Comparison of ENCODE assay signal across 19 cellular contexts in genomic region chr10:13837966-13838365, GRCh38.
"Had no signal": no experiment of that assay in that cellular context is flagged by ENCODE, and none has a peak within 500 bp of the region (broad histone marks: within the 10 kb centered on the region; RNA-seq: fewer than 3 reads in every experiment).

No MANE protein-coding gene starts in this region.

- H3K4me3 ChIP-seq: breast epithelium, esophagus squamous epithelium, suprapubic skin had no signal

- H3K27me3 Mint-ChIP-seq: activated CD4-positive, alpha-beta T cell treated with anti-CD3 and anti-CD28 coated beads, Interleukin-2, amount 10 ng/mL, durations not matched to agents 7 days and 5 days; activated T-cell treated with anti-CD3 and anti-CD28 coated beads, Interleukin-2, amount 50 U/mL, for 24 hours; stimulated activated naive CD8-positive, alpha-beta T cell treated with anti-CD3 and anti-CD28 coated beads, Interleukin-15, Interleukin-2, amounts not matched to agents 100 ng/mL and 50 ng/mL, for 24 hours had no signal

- H3K27ac Mint-ChIP-seq: activated CD4-positive, alpha-beta T cell treated with anti-CD3 and anti-CD28 coated beads, Interleukin-2, amount 10 ng/mL, durations not matched to agents 7 days and 5 days; activated CD8-positive, alpha-beta T cell treated with anti-CD3 and anti-CD28 coated beads, Interleukin-2, amount 10 ng/mL, durations not matched to agents 7 days and 5 days; activated naive CD4-positive, alpha-beta T cell treated with anti-CD3 and anti-CD28 coated beads, Interleukin-2, amount 10 ng/mL, durations not matched to agents 7 days and 5 days; activated T-cell treated with anti-CD3 and anti-CD28 coated beads, Interleukin-2, amount 50 U/mL, for 24 hours; stimulated activated naive CD8-positive, alpha-beta T cell treated with anti-CD3 and anti-CD28 coated beads, Interleukin-15, Interleukin-2, amounts not matched to agents 100 ng/mL and 50 ng/mL, for 24 hours had no signal

- H3K36me3 ChIP-seq: breast epithelium, esophagus squamous epithelium, suprapubic skin had no signal

- DNase-seq: activated CD4-positive, alpha-beta T cell treated with anti-CD3 and anti-CD28 coated beads, Interleukin-2, amount 10 ng/mL, durations not matched to agents 7 days and 5 days; activated CD8-positive, alpha-beta T cell treated with anti-CD3 and anti-CD28 coated beads, Interleukin-2, amount 10 ng/mL, durations not matched to agents 7 days and 5 days; activated naive CD4-positive, alpha-beta T cell treated with anti-CD3 and anti-CD28 coated beads, Interleukin-2, amount 10 ng/mL, durations not matched to agents 7 days and 5 days; activated T-cell treated with anti-CD3 and anti-CD28 coated beads, Interleukin-2, amount 50 U/mL, for 24 hours; aorta; cerebellar nuclear complex; effector memory CD4-positive, alpha-beta T cell; esophagus squamous epithelium; islet precursor cell; mammary epithelial cell; nephron progenitor cell; posterior cingulate gyrus; retina; stimulated activated CD4-positive, alpha-beta T cell treated with anti-CD3 and anti-CD28 coated beads, Interleukin-15, amount 100 ng/mL, for 24 hours; stimulated activated CD4-positive, alpha-beta T cell treated with anti-CD3 and anti-CD28 coated beads, Interleukin-2, amount 100 ng/mL, for 48 hours had no signal

- H3K36me3 Mint-ChIP-seq: activated naive CD4-positive, alpha-beta T cell treated with anti-CD3 and anti-CD28 coated beads, Interleukin-2, amount 10 ng/mL, durations not matched to agents 7 days and 5 days had no signal

- H3K9me3 ChIP-seq: suprapubic skin had no signal

- H3K4me1 ChIP-seq: breast epithelium had no signal

- H3K4me1 Mint-ChIP-seq: activated CD4-positive, alpha-beta T cell treated with anti-CD3 and anti-CD28 coated beads, Interleukin-2, amount 10 ng/mL, durations not matched to agents 7 days and 5 days; activated naive CD4-positive, alpha-beta T cell treated with anti-CD3 and anti-CD28 coated beads, Interleukin-2, amount 10 ng/mL, durations not matched to agents 7 days and 5 days had no signal

- H3K27me3 ChIP-seq: breast epithelium, esophagus squamous epithelium, suprapubic skin had no signal

- H3K4me3 Mint-ChIP-seq: activated CD4-positive, alpha-beta T cell treated with anti-CD3 and anti-CD28 coated beads, Interleukin-2, amount 10 ng/mL, durations not matched to agents 7 days and 5 days; activated CD8-positive, alpha-beta T cell treated with anti-CD3 and anti-CD28 coated beads, Interleukin-2, amount 10 ng/mL, durations not matched to agents 7 days and 5 days; activated naive CD4-positive, alpha-beta T cell treated with anti-CD3 and anti-CD28 coated beads, Interleukin-2, amount 10 ng/mL, durations not matched to agents 7 days and 5 days; activated T-cell treated with anti-CD3 and anti-CD28 coated beads, Interleukin-2, amount 50 U/mL, for 24 hours; nephron progenitor cell; stimulated activated naive CD8-positive, alpha-beta T cell treated with anti-CD3 and anti-CD28 coated beads, Interleukin-15, Interleukin-2, amounts not matched to agents 100 ng/mL and 50 ng/mL, for 24 hours had no signal

- H3K27ac ChIP-seq: breast epithelium, suprapubic skin had no signal

- ATAC-seq: activated CD4-positive, CD25-positive, alpha-beta regulatory T cell treated with anti-CD3 and anti-CD28 coated beads, Interleukin-2, amount 50 U/mL, for 24 hours; activated CD8-positive, alpha-beta T cell treated with anti-CD3 and anti-CD28 coated beads, Interleukin-2, amount 10 ng/mL, durations not matched to agents 7 days and 5 days had no signal

- H3K9me3 Mint-ChIP-seq: stimulated activated naive CD8-positive, alpha-beta T cell treated with anti-CD3 and anti-CD28 coated beads, Interleukin-15, Interleukin-2, amounts not matched to agents 100 ng/mL and 50 ng/mL, for 24 hours had no signal
